Comparison of ENCODE assay signal across 1 cellular context in the genomic region with DNA sequence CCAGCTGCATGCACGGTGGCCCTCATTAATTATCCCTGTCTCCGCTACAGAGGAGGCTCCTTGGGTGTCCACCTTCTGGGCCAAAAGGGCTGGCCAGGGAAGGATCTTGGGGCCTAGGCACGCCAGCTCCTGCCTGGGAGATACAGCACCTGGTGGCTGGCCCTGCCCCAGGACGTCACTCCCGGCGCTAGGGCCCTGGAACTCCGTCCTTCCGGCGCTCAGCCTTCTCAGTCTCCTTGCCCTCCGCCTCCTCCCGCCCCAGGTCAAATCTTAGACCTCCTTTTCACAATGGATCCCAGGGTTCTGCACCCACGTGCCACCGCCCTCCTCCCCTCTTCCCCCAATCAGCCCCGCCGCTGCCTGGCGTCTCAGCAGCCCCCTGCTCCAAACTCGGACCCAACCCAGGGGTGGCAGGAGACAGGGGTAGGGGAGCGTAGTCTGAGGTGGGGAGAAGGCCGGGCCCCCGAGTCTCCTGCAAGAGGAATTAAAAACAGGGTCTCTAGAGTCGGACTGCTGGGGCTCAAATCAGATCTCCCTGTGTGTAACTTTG.
TF ChIP-seq lines count a peak whose summit lies in the region.

No MANE protein-coding gene starts in this region.

TF ChIP-seq in HepG2, 621 proteins besides CTCF, POLR2A, EP300 and RAD21 (continued from another document and continues in another):
- TF ChIP-seq, protein P1, sequence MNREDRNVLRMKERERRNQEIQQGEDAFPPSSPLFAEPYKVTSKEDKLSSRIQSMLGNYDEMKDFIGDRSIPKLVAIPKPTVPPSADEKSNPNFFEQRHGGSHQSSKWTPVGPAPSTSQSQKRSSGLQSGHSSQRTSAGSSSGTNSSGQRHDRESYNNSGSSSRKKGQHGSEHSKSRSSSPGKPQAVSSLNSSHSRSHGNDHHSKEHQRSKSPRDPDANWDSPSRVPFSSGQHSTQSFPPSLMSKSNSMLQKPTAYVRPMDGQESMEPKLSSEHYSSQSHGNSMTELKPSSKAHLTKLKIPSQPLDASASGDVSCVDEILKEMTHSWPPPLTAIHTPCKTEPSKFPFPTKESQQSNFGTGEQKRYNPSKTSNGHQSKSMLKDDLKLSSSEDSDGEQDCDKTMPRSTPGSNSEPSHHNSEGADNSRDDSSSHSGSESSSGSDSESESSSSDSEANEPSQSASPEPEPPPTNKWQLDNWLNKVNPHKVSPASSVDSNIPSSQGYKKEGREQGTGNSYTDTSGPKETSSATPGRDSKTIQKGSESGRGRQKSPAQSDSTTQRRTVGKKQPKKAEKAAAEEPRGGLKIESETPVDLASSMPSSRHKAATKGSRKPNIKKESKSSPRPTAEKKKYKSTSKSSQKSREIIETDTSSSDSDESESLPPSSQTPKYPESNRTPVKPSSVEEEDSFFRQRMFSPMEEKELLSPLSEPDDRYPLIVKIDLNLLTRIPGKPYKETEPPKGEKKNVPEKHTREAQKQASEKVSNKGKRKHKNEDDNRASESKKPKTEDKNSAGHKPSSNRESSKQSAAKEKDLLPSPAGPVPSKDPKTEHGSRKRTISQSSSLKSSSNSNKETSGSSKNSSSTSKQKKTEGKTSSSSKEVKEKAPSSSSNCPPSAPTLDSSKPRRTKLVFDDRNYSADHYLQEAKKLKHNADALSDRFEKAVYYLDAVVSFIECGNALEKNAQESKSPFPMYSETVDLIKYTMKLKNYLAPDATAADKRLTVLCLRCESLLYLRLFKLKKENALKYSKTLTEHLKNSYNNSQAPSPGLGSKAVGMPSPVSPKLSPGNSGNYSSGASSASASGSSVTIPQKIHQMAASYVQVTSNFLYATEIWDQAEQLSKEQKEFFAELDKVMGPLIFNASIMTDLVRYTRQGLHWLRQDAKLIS (CRISPR knock-in tag; IDR thresholded peaks at IDR 0.05) = 0 out of 2 replicates have a peak, but pooled peaks have one; percentile 33
- no peak for TF ChIP-seq DPF2 (CRISPR knock-in tag; IDR thresholded peaks at IDR 0.05; ENCODE audit: borderline replicate concordance, low read depth)
- TF ChIP-seq MYC (CRISPR knock-in tag; IDR thresholded peaks at IDR 0.05; ENCODE audit: borderline replicate concordance) = peak; percentile 57; the same call in 1 of the 2 replicates
- peak; percentile 49; the same call in 1 of the 2 replicates for TF ChIP-seq ETV5 (CRISPR knock-in tag; IDR thresholded peaks at IDR 0.05; ENCODE audit: borderline replicate concordance)
- TF ChIP-seq SALL1 (CRISPR knock-in tag; IDR thresholded peaks at IDR 0.05) = peak; percentile 35; the same call in 1 of the 2 replicates
- TF ChIP-seq, protein P2, sequence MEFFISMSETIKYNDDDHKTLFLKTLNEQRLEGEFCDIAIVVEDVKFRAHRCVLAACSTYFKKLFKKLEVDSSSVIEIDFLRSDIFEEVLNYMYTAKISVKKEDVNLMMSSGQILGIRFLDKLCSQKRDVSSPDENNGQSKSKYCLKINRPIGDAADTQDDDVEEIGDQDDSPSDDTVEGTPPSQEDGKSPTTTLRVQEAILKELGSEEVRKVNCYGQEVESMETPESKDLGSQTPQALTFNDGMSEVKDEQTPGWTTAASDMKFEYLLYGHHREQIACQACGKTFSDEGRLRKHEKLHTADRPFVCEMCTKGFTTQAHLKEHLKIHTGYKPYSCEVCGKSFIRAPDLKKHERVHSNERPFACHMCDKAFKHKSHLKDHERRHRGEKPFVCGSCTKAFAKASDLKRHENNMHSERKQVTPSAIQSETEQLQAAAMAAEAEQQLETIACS (CRISPR knock-in tag; IDR thresholded peaks at IDR 0.05) = 0 out of 2 replicates have a peak, but pooled peaks have one; percentile 15
- no peak for TF ChIP-seq ZHX2 (IDR thresholded peaks at IDR 0.05; ENCODE audit: low read depth)
- peak; percentile 51; the same call in 1 of the 2 replicates for TF ChIP-seq ZHX2 (CRISPR knock-in tag; IDR thresholded peaks at IDR 0.05; ENCODE audit: borderline replicate concordance)
- peak; percentile 65; the same call in 1 of the 2 replicates for TF ChIP-seq KAT7 (CRISPR knock-in tag; IDR thresholded peaks at IDR 0.05; ENCODE audit: borderline replicate concordance)
- TF ChIP-seq ZMYM3 (CRISPR knock-in tag; IDR thresholded peaks at IDR 0.05) = peak; percentile 66
- TF ChIP-seq, protein P3, sequence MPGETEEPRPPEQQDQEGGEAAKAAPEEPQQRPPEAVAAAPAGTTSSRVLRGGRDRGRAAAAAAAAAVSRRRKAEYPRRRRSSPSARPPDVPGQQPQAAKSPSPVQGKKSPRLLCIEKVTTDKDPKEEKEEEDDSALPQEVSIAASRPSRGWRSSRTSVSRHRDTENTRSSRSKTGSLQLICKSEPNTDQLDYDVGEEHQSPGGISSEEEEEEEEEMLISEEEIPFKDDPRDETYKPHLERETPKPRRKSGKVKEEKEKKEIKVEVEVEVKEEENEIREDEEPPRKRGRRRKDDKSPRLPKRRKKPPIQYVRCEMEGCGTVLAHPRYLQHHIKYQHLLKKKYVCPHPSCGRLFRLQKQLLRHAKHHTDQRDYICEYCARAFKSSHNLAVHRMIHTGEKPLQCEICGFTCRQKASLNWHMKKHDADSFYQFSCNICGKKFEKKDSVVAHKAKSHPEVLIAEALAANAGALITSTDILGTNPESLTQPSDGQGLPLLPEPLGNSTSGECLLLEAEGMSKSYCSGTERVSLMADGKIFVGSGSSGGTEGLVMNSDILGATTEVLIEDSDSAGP (CRISPR knock-in tag; IDR thresholded peaks at IDR 0.05; ENCODE audit: borderline replicate concordance) = peak; percentile 32; the same call in 1 of the 2 replicates
- TF ChIP-seq ZNF598 (CRISPR knock-in tag; IDR thresholded peaks at IDR 0.05; ENCODE audit: borderline replicate concordance) = peak; percentile 30; the same call in 1 of the 2 replicates
- TF ChIP-seq MTA1 (CRISPR knock-in tag; IDR thresholded peaks at IDR 0.05; ENCODE audit: borderline replicate concordance) = 0 out of 2 replicates have a peak, but pooled peaks have one; percentile 20
- TF ChIP-seq SAP130 (CRISPR knock-in tag; IDR thresholded peaks at IDR 0.05; ENCODE audit: low read depth) = peak; percentile 58; the same call in 1 of the 2 replicates
- TF ChIP-seq ZBTB7B (CRISPR knock-in tag; IDR thresholded peaks at IDR 0.05) = 0 out of 2 replicates have a peak, but pooled peaks have one; percentile 30
- no peak for TF ChIP-seq ZNF30 (CRISPR knock-in tag; IDR thresholded peaks at IDR 0.05)
- peak; percentile 45 for TF ChIP-seq UBTF (CRISPR knock-in tag; IDR thresholded peaks at IDR 0.05)
- 0 out of 2 replicates have a peak, but pooled peaks have one; percentile 30 for TF ChIP-seq CREM (IDR thresholded peaks at IDR 0.05)
- no peak for TF ChIP-seq CREM (CRISPR knock-in tag; IDR thresholded peaks at IDR 0.05)
- TF ChIP-seq KDM2A (CRISPR knock-in tag; IDR thresholded peaks at IDR 0.05; ENCODE audit: borderline replicate concordance, low read depth) = peak; percentile 21; the same call in 1 of the 2 replicates
- TF ChIP-seq, protein P4, sequence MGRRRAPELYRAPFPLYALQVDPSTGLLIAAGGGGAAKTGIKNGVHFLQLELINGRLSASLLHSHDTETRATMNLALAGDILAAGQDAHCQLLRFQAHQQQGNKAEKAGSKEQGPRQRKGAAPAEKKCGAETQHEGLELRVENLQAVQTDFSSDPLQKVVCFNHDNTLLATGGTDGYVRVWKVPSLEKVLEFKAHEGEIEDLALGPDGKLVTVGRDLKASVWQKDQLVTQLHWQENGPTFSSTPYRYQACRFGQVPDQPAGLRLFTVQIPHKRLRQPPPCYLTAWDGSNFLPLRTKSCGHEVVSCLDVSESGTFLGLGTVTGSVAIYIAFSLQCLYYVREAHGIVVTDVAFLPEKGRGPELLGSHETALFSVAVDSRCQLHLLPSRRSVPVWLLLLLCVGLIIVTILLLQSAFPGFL (CRISPR knock-in tag; IDR thresholded peaks at IDR 0.05) = no peak
- no peak for TF ChIP-seq POLR2AphosphoS5 (IDR thresholded peaks at IDR 0.05; ENCODE audit: low read depth, low read length)
- TF ChIP-seq ZSCAN20 (CRISPR knock-in tag; IDR thresholded peaks at IDR 0.05; ENCODE audit: borderline replicate concordance) = 0 out of 2 replicates have a peak, but pooled peaks have one; percentile 51
- no peak for TF ChIP-seq POLR2AphosphoS2 (IDR thresholded peaks at IDR 0.05; ENCODE audit: low read depth, low read length)
- TF ChIP-seq ZNF101 (CRISPR knock-in tag; IDR thresholded peaks at IDR 0.05; ENCODE audit: borderline replicate concordance, low read depth) = 0 out of 2 replicates have a peak, but pooled peaks have one; percentile 51
- TF ChIP-seq, protein P5, sequence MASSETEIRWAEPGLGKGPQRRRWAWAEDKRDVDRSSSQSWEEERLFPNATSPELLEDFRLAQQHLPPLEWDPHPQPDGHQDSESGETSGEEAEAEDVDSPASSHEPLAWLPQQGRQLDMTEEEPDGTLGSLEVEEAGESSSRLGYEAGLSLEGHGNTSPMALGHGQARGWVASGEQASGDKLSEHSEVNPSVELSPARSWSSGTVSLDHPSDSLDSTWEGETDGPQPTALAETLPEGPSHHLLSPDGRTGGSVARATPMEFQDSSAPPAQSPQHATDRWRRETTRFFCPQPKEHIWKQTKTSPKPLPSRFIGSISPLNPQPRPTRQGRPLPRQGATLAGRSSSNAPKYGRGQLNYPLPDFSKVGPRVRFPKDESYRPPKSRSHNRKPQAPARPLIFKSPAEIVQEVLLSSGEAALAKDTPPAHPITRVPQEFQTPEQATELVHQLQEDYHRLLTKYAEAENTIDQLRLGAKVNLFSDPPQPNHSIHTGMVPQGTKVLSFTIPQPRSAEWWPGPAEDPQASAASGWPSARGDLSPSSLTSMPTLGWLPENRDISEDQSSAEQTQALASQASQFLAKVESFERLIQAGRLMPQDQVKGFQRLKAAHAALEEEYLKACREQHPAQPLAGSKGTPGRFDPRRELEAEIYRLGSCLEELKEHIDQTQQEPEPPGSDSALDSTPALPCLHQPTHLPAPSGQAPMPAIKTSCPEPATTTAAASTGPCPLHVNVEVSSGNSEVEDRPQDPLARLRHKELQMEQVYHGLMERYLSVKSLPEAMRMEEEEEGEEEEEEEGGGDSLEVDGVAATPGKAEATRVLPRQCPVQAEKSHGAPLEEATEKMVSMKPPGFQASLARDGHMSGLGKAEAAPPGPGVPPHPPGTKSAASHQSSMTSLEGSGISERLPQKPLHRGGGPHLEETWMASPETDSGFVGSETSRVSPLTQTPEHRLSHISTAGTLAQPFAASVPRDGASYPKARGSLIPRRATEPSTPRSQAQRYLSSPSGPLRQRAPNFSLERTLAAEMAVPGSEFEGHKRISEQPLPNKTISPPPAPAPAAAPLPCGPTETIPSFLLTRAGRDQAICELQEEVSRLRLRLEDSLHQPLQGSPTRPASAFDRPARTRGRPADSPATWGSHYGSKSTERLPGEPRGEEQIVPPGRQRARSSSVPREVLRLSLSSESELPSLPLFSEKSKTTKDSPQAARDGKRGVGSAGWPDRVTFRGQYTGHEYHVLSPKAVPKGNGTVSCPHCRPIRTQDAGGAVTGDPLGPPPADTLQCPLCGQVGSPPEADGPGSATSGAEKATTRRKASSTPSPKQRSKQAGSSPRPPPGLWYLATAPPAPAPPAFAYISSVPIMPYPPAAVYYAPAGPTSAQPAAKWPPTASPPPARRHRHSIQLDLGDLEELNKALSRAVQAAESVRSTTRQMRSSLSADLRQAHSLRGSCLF (CRISPR knock-in tag; IDR thresholded peaks at IDR 0.05; ENCODE audit: borderline replicate concordance) = no peak
- TF ChIP-seq, protein P6, sequence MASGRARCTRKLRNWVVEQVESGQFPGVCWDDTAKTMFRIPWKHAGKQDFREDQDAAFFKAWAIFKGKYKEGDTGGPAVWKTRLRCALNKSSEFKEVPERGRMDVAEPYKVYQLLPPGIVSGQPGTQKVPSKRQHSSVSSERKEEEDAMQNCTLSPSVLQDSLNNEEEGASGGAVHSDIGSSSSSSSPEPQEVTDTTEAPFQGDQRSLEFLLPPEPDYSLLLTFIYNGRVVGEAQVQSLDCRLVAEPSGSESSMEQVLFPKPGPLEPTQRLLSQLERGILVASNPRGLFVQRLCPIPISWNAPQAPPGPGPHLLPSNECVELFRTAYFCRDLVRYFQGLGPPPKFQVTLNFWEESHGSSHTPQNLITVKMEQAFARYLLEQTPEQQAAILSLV (CRISPR knock-in tag; IDR thresholded peaks at IDR 0.05; ENCODE audit: borderline replicate concordance) = no peak
